In genomic region chr11:45238724-45239123, GRCh38 we compare ENCODE assay signal across 1 cellular context.
TF ChIP-seq lines count a peak whose summit lies in the region.

No MANE protein-coding gene starts in this region.

TF ChIP-seq in SK-N-SH treated with all-trans-retinoic acid at 6 μM for 48 hours, 23 proteins besides CTCF, POLR2A, EP300 and RAD21 (continued from another document):
- TF ChIP-seq TSHZ2 (CRISPR knock-in tag; IDR thresholded peaks at IDR 0.05) (no peak), CSRNP3 (CRISPR knock-in tag; IDR thresholded peaks at IDR 0.05) (no peak)
